In genomic region chr4:74715731-74716435, GRCh38 we compare ENCODE assay signal across 15 cellular contexts.
DNase-seq lines count a peak whose midpoint lies in the region; ATAC-seq, FAIRE-seq and TF ChIP-seq lines count a peak whose summit lies in the region.
"Had no signal": no experiment of that assay in that cellular context is flagged by ENCODE, and none has a peak within 500 bp of the region (broad histone marks: within the 10 kb centered on the region; RNA-seq: fewer than 3 reads in every experiment).

No MANE protein-coding gene starts in this region.

- H3K79me2 ChIP-seq in PC-3 (ENCODE audit: low read length): no peaks in the 10 kb centered on the region

- peak; percentile 4 for FAIRE-seq in endometrium (lab: Jason Lieb, UNC)

- POLR2A ChIA-PET in naive thymus-derived CD8-positive, alpha-beta T cell (lab: Charles Lee): no interaction called here
- POLR2A ChIA-PET in PC-3 (lab: Charles Lee; ENCODE audit: unreplicated experiment): no interaction called here

- no peaks in the 10 kb centered on the region for H4K20me1 ChIP-seq in PC-3 (ENCODE audit: low read length)

- H3K4me3 Mint-ChIP-seq in naive thymus-derived CD8-positive, alpha-beta T cell: no peak overlapping the region
- H3K4me3 Mint-ChIP-seq: activated naive CD8-positive, alpha-beta T cell treated with anti-CD3 and anti-CD28 coated beads, Interleukin-2, amount 10 ng/mL, durations not matched to agents 7 days and 5 days; CD4-positive, CD25-positive, alpha-beta regulatory T cell; neural crest cell; stimulated activated naive CD8-positive, alpha-beta T cell treated with anti-CD3 and anti-CD28 coated beads, Interleukin-15, Interleukin-2, amounts not matched to agents 100 ng/mL and 50 ng/mL, for 24 hours had no signal

- H3K4me1 ChIP-seq in PC-3 (ENCODE audit: insufficient read depth, low read length) (no peaks in the 10 kb centered on the region), SJCRH30 (no peaks in the 10 kb centered on the region; the same call in 1 of the 2 replicates)

- no peak overlapping the region for H2AFZ ChIP-seq in PC-3 (ENCODE audit: low read length)

- H3K27me3 Mint-ChIP-seq in naive thymus-derived CD8-positive, alpha-beta T cell: peaks cover 3 to 28% (median 6%) of the 10 kb centered on the region in 5 donors
- H3K27me3 Mint-ChIP-seq: activated naive CD8-positive, alpha-beta T cell treated with anti-CD3 and anti-CD28 coated beads, Interleukin-2, amount 10 ng/mL, durations not matched to agents 7 days and 5 days; CD4-positive, CD25-positive, alpha-beta regulatory T cell; stimulated activated naive CD8-positive, alpha-beta T cell treated with anti-CD3 and anti-CD28 coated beads, Interleukin-15, Interleukin-2, amounts not matched to agents 100 ng/mL and 50 ng/mL, for 24 hours had no signal

- H3K27me3 ChIP-seq in PC-3 (ENCODE audit: low read length) (no peaks in the 10 kb centered on the region), SJCRH30 (no peaks in the 10 kb centered on the region)
- H3K27me3 ChIP-seq: MG63 had no signal

- H3K36me3 ChIP-seq in PC-3 (ENCODE audit: low read depth, low read length) (no peaks in the 10 kb centered on the region), SJCRH30 (no peaks in the 10 kb centered on the region)
- H3K36me3 ChIP-seq: MG63 had no signal

- CTCF ChIA-PET in PC-3 (lab: Charles Lee): no interaction called here

- no peak overlapping the region for H3K27ac ChIP-seq in PC-3 (ENCODE audit: low read length)
- no peak overlapping the region for H3K27ac ChIP-seq in SJCRH30

- DNase-seq in retinal pigment epithelial cell (ENCODE audit: low read depth) (peak; percentile 83), PC-3 (no peak), SJCRH30 (no peak)
- DNase-seq in naive thymus-derived CD8-positive, alpha-beta T cell: no peak
- DNase-seq: activated naive CD8-positive, alpha-beta T cell treated with anti-CD3 and anti-CD28 coated beads, Interleukin-2, amount 10 ng/mL, durations not matched to agents 7 days and 5 days; CD4-positive, CD25-positive, alpha-beta regulatory T cell; MG63; NCI-H748 treated with DMSO at 0.1 percent for 48 hours had no signal

- H3K4me1 Mint-ChIP-seq in naive thymus-derived CD8-positive, alpha-beta T cell: no peaks in the 10 kb centered on the region
- H3K4me1 Mint-ChIP-seq: CD4-positive, CD25-positive, alpha-beta regulatory T cell; neural crest cell had no signal

- H3K4me2 ChIP-seq in PC-3 (ENCODE audit: low read length): no peak overlapping the region

- H3K4me3 ChIP-seq in retinal pigment epithelial cell (ENCODE audit: low read length): peak overlapping the region; percentile 15
- H3K4me3 ChIP-seq in PC-3 (ENCODE audit: low read length): no peak overlapping the region
- H3K4me3 ChIP-seq in SJCRH30: no peak overlapping the region
- H3K4me3 ChIP-seq: MG63 had no signal

- ATAC-seq in GM18873 (IDR thresholded peaks at IDR 0.05; ENCODE audit: low FRiP score, unreplicated experiment): peak; percentile 73
- ATAC-seq in HG03354 (IDR thresholded peaks at IDR 0.05; ENCODE audit: poor library complexity, severe bottlenecking, unreplicated experiment): peak; percentile 72
- ATAC-seq in naive thymus-derived CD8-positive, alpha-beta T cell: no peak
- ATAC-seq in GM18858 (IDR thresholded peaks at IDR 0.05; ENCODE audit: unreplicated experiment): no peak
- ATAC-seq in PC-3: no peak
- ATAC-seq: SK-N-SH treated with all-trans-retinoic acid at 6 μM for 48 hours had no signal

- no peak for TF ChIP-seq CTCF in retinal pigment epithelial cell (conservative IDR thresholded peaks at IDR 0.05; ENCODE audit: low read depth, low read length)
- no peak for TF ChIP-seq CTCF in PC-3 (conservative IDR thresholded peaks at IDR 0.05; ENCODE audit: low read depth, low read length)

- H3F3A ChIP-seq in PC-3 (ENCODE audit: low read length, unreplicated experiment): no peaks in the 10 kb centered on the region

- H3K9me2 ChIP-seq in PC-3 (replicated peaks; ENCODE audit: low read length): no peaks in the 10 kb centered on the region

- H3K36me3 Mint-ChIP-seq in naive thymus-derived CD8-positive, alpha-beta T cell: peaks cover 0 to 6% (median 0%) of the 10 kb centered on the region in 3 donors
- H3K36me3 Mint-ChIP-seq: activated naive CD8-positive, alpha-beta T cell treated with anti-CD3 and anti-CD28 coated beads, Interleukin-2, amount 10 ng/mL, durations not matched to agents 7 days and 5 days; CD4-positive, CD25-positive, alpha-beta regulatory T cell had no signal

- no TSS peak for BruUV-seq in PC-3 (replicated peaks; lab: Mats Ljungman, UMichigan)

- peaks cover 0 to 24% (median 9%) of the 10 kb centered on the region in 9 donors for H3K9me3 Mint-ChIP-seq in naive thymus-derived CD8-positive, alpha-beta T cell

- H3K9ac ChIP-seq in PC-3 (ENCODE audit: low read length): no peak overlapping the region

- H3K9me3 ChIP-seq in PC-3 (ENCODE audit: low read length) (no peaks in the 10 kb centered on the region), SJCRH30 (replicated peaks) (0 out of 2 replicates have a peak, but pooled peaks cover 2% of the 10 kb centered on the region)
- H3K9me3 ChIP-seq: MG63 had no signal

- intact Hi-C loops in PC-3 (cut with micrococcal nuclease): no loop called here

- H3K27ac Mint-ChIP-seq in naive thymus-derived CD8-positive, alpha-beta T cell: no peak overlapping the region
- H3K27ac Mint-ChIP-seq: activated naive CD8-positive, alpha-beta T cell treated with anti-CD3 and anti-CD28 coated beads, Interleukin-2, amount 10 ng/mL, durations not matched to agents 7 days and 5 days; CD4-positive, CD25-positive, alpha-beta regulatory T cell; stimulated activated naive CD8-positive, alpha-beta T cell treated with anti-CD3 and anti-CD28 coated beads, Interleukin-15, Interleukin-2, amounts not matched to agents 100 ng/mL and 50 ng/mL, for 24 hours had no signal

Comparison
In these comparisons a context has a peak if more than half of its experiments do, and no peak if none do; other contexts are left out.
1. ATAC-seq: peak in GM18873 (single experiment) and HG03354 (single experiment); none in naive thymus-derived CD8-positive, alpha-beta T cell (0 of 2), GM18858 (single experiment) and PC-3 (single experiment).